In the genomic region with DNA sequence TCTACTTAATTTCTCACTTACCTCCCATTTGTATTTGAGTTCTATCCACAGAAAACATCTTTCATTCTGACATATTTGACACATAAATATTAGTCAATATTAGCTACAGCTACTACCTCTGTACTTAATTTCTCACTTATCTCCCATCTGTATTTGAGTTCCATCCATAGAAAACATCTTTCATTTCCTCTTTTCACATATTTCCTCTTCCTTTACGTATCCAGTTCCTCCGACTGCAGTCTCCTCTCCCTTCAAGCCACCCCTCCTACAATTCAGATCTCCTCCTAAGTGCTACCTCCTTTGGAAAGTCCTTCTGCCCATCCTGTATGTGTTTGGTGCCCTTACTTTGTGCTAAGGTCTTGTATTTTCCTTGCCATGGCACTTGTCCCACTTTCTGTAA, we compare ENCODE assay signal across 8 cellular contexts. TPM values are rescaled to one million over a fixed set of nuclear protein-coding genes. Genes with fewer than 3 reads are reported as not detected.
A peak's percentile ranks its signal among the peaks of the same experiment; 100 is the strongest.
DNase-seq lines count a peak whose midpoint lies in the region; ATAC-seq and TF ChIP-seq lines count a peak whose summit lies in the region.

No MANE protein-coding gene starts in this region.

- peaks cover 34% of the 10 kb centered on the region for H3K4me1 Mint-ChIP-seq in activated naive CD8-positive, alpha-beta T cell treated with anti-CD3 and anti-CD28 coated beads for 36 hours

- no peaks in the 10 kb centered on the region for H3K27me3 Mint-ChIP-seq in activated naive CD8-positive, alpha-beta T cell treated with anti-CD3 and anti-CD28 coated beads for 36 hours

- peak overlapping the region; percentile 97 for H3K4me3 Mint-ChIP-seq in activated naive CD8-positive, alpha-beta T cell treated with anti-CD3 and anti-CD28 coated beads for 36 hours

- no peak overlapping the region for H3K27ac Mint-ChIP-seq in activated naive CD8-positive, alpha-beta T cell treated with anti-CD3 and anti-CD28 coated beads for 36 hours

- H3K27me3 ChIP-seq in right cardiac atrium (ENCODE audit: control insufficient read depth, insufficient read depth), result no peaks in the 10 kb centered on the region
- no peaks in the 10 kb centered on the region for H3K27me3 ChIP-seq in right atrium auricular region
- H3K27me3 ChIP-seq in lower lobe of right lung (ENCODE audit: low read depth), result no peaks in the 10 kb centered on the region

- peak overlapping the region; percentile 100 for H3K4me3 ChIP-seq in right cardiac atrium (ENCODE audit: low read length)
- peak overlapping the region in 1 of 2 donors; percentile 60 for H3K4me3 ChIP-seq in right atrium auricular region
- H3K4me3 ChIP-seq in lower lobe of right lung, result peak overlapping the region; percentile 92

- WGBS in right cardiac atrium, result 57% methylated on average over 2 of the region's 2 CpGs

- H3K36me3 Mint-ChIP-seq in activated naive CD8-positive, alpha-beta T cell treated with anti-CD3 and anti-CD28 coated beads for 36 hours, result peaks cover 10% of the 10 kb centered on the region

- no peaks in the 10 kb centered on the region for H3K36me3 ChIP-seq in right atrium auricular region
- peaks cover 26% of the 10 kb centered on the region for H3K36me3 ChIP-seq in lower lobe of right lung

- intact Hi-C loops in right cardiac atrium (cut with DNase I), result no loop called here
- intact Hi-C loops in lower lobe of right lung (cut with DNase I), result no loop called here

- no peak for TF ChIP-seq CTCF in right atrium auricular region (IDR thresholded peaks at IDR 0.05)
- TF ChIP-seq CTCF in lower lobe of right lung (IDR thresholded peaks at IDR 0.05), result no peak

- no peaks in the 10 kb centered on the region for H3K9me3 ChIP-seq in right cardiac atrium (ENCODE audit: control insufficient read depth, low read length)
- no peaks in the 10 kb centered on the region for H3K9me3 ChIP-seq in right atrium auricular region
- H3K9me3 ChIP-seq in lower lobe of right lung, result no peaks in the 10 kb centered on the region

- peaks cover 4% of the 10 kb centered on the region for H3K4me1 ChIP-seq in right cardiac atrium (ENCODE audit: control insufficient read depth, insufficient read depth, low read length)
- H3K4me1 ChIP-seq in right atrium auricular region, result peaks cover 0 to 38% of the 10 kb centered on the region in 2 donors
- H3K4me1 ChIP-seq in lower lobe of right lung, result peaks cover 45% of the 10 kb centered on the region

- ATAC-seq in right cardiac atrium, result no peak
- ATAC-seq in lower lobe of right lung, result no peak

- DNase-seq in right cardiac atrium, result no peak
- no peak for DNase-seq in right atrium auricular region (ENCODE audit: low spot score)
- DNase-seq in activated naive CD8-positive, alpha-beta T cell treated with anti-CD3 and anti-CD28 coated beads for 36 hours, result no peak
- no peak for DNase-seq in lower lobe of right lung
- no peak for DNase-seq in NCI-H2171 (lab: John Stamatoyannopoulos, UW)
- no peak for DNase-seq in AG20443 (ENCODE audit: low spot score)
- DNase-seq in NCI-H1417 treated with DMSO at 0.1 percent for 48 hours (lab: John Stamatoyannopoulos, UW), result no peak
- no peak for DNase-seq in stimulated activated naive CD4-positive, alpha-beta T cell (lab: John Stamatoyannopoulos, UW)

- no peaks in the 10 kb centered on the region for H3K9me3 Mint-ChIP-seq in activated naive CD8-positive, alpha-beta T cell treated with anti-CD3 and anti-CD28 coated beads for 36 hours

- H3K27ac ChIP-seq in right cardiac atrium (ENCODE audit: low read length), result no peak overlapping the region
- no peak overlapping the region for H3K27ac ChIP-seq in right atrium auricular region
- H3K27ac ChIP-seq in lower lobe of right lung, result no peak overlapping the region

RNA-seq across cellular contexts. Expression of a gene that starts 1.6 kb away (rescaled TPM):
- total RNA-seq in right cardiac atrium, result 10 to 100 TPM; 12.2 to 15.3 (median 13.3) TPM
- 7.4 TPM for polyA plus RNA-seq in right cardiac atrium
- total RNA-seq in right atrium auricular region, result 1 to 10 TPM; 4.4 to 4.6 TPM
- total RNA-seq in activated naive CD8-positive, alpha-beta T cell treated with anti-CD3 and anti-CD28 coated beads for 36 hours, result 10 to 100 TPM; 27.3 to 33.5 TPM
- 22.5 TPM for total RNA-seq in lower lobe of right lung

RNA-seq across cellular contexts. Expression of a gene that starts 1.8 kb away (rescaled TPM):
- 10 to 100 TPM; 19.9 to 30.2 (median 22.9) TPM for total RNA-seq in right cardiac atrium
- 29.4 TPM for polyA plus RNA-seq in right cardiac atrium
- total RNA-seq in right atrium auricular region, result 10 to 100 TPM in 1 of 2 donors, 1 to 10 TPM in 1; 9.1 to 12.1 TPM
- 10 to 100 TPM; 33.6 to 39.7 TPM for total RNA-seq in activated naive CD8-positive, alpha-beta T cell treated with anti-CD3 and anti-CD28 coated beads for 36 hours
- total RNA-seq in lower lobe of right lung, result 17.3 TPM
